In the genomic region with DNA sequence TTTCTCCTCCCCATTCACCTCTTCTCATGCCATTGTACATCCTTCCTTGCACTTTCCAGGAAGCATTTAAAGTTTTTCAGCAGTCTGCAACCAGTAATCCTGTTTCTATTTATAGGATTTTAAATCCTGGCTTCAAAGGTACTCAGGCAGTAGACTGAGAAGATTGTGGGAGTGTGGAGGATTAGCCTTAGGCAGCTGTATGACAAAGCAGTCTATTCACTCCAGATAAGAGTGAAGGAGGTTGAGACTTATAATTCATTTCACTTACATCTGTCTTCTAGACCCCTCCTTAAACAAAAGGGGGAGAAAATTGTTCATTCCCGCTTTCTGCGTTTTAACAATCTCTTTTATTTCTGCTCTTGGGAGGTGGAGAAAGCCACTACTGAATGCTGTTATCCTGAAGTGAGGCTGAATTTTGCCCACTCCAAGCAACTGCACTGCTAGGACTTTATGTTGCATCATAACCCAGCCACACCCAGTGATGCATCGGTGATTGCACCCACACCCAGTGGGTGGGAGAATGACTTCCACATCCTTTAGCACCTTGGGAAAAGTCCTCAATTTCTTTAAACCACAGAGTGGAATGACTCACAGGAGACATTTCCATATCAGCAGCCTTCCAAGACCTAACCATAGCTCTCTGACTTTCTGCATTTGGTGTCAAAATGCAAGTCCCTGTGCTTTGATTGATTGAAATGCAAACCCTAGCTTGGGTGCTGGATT, we compare ENCODE assay signal across 8 cellular contexts.
DNase-seq lines count a peak whose midpoint lies in the region; ATAC-seq lines count a peak whose summit lies in the region.

No MANE protein-coding gene starts in this region.

- DNase-seq in AG08396 (ENCODE audit: low spot score), result peak; percentile 47
- peak; percentile 99 for DNase-seq in HT1080 (ENCODE audit: low read depth)
- DNase-seq in left colon, result peak; percentile 64 to 66
- no peak for DNase-seq in epidermal melanocyte (ENCODE audit: insufficient read length, low spot score)
- DNase-seq in NCI-H2107 treated with DMSO at 0.1 percent for 48 hours (lab: John Stamatoyannopoulos, UW; ENCODE audit: unreplicated experiment), result no peak
- no peak for DNase-seq in effector CD4-positive, alpha-beta T cell

- H3K4me1 Mint-ChIP-seq in activated T-helper 17 cell treated with anti-CD3 and anti-CD28 coated beads, Interleukin-2, amount 50 U/mL, for 72 hours, result peaks cover 12% of the 10 kb centered on the region

- no peaks in the 10 kb centered on the region for H3K27me3 Mint-ChIP-seq in activated T-helper 17 cell treated with anti-CD3 and anti-CD28 coated beads, Interleukin-2, amount 50 U/mL, for 72 hours

- H3K27ac Mint-ChIP-seq in activated T-helper 17 cell treated with anti-CD3 and anti-CD28 coated beads, Interleukin-2, amount 50 U/mL, for 72 hours, result no peak overlapping the region

- peak; percentile 82 for ATAC-seq in activated T-helper 17 cell treated with anti-CD3 and anti-CD28 coated beads, Interleukin-2, amount 50 U/mL, for 72 hours (replicated peaks)
- ATAC-seq in left colon (peak; percentile 100), GM18519 (IDR thresholded peaks at IDR 0.05; ENCODE audit: low FRiP score, unreplicated experiment) (no peak)

- H3K4me3 Mint-ChIP-seq in activated T-helper 17 cell treated with anti-CD3 and anti-CD28 coated beads, Interleukin-2, amount 50 U/mL, for 72 hours, result no peak overlapping the region

- H3K36me3 Mint-ChIP-seq in activated T-helper 17 cell treated with anti-CD3 and anti-CD28 coated beads, Interleukin-2, amount 50 U/mL, for 72 hours (ENCODE audit: low read depth), result no peaks in the 10 kb centered on the region

- intact Hi-C loops in left colon (cut with DNase I, micrococcal nuclease), result no loop called here

- peaks cover 4% of the 10 kb centered on the region for H3K9me3 Mint-ChIP-seq in activated T-helper 17 cell treated with anti-CD3 and anti-CD28 coated beads, Interleukin-2, amount 50 U/mL, for 72 hours

Comparison
In these comparisons a context has a peak if more than half of its experiments do, and no peak if none do; other contexts are left out.
1. DNase-seq: peak in AG08396 (single experiment), HT1080 (single experiment) and left colon (2 of 2); none in epidermal melanocyte (single experiment), NCI-H2107 treated with DMSO at 0.1 percent for 48 hours (single experiment) and effector CD4-positive, alpha-beta T cell (single experiment).